ENCODE assay signal across 1 cellular context in genomic region chr15:75349351-75349669, GRCh38.
A peak's percentile ranks its signal among the peaks of the same experiment; 100 is the strongest.
TF ChIP-seq lines count a peak whose summit lies in the region.

No MANE protein-coding gene starts in this region.

TF ChIP-seq in GM12878, 131 proteins besides CTCF, POLR2A, EP300 and RAD21:
- TF ChIP-seq PML (IDR thresholded peaks at IDR 0.05; ENCODE audit: low read length): 0 out of 2 replicates have a peak, but pooled peaks have one; percentile 5
